9 cellular contexts compared by ENCODE assay signal in genomic region chr3:127728417-127728816, GRCh38.
"Had no signal": no experiment of that assay in that cellular context is flagged by ENCODE, and none has a peak within 500 bp of the region (broad histone marks: within the 10 kb centered on the region; RNA-seq: fewer than 3 reads in every experiment).

No MANE protein-coding gene starts in this region.

- H3K4me3 ChIP-seq: cardiac muscle cell, neural progenitor cell, thyroid gland had no signal

- H3K27me3 ChIP-seq: cardiac muscle cell, thyroid gland had no signal

- DNase-seq: activated naive CD4-positive, alpha-beta T cell treated with anti-CD3 and anti-CD28 coated beads, Interleukin-2, amount 10 ng/mL, durations not matched to agents 7 days and 5 days; foreskin melanocyte; stimulated activated CD4-positive, alpha-beta T cell treated with anti-CD3 and anti-CD28 coated beads, Interleukin-15, amount 100 ng/mL, for 24 hours; stimulated activated CD4-positive, alpha-beta T cell treated with anti-CD3 and anti-CD28 coated beads, Interleukin-4, amount 100 ng/mL, for 24 hours; thyroid gland had no signal

- ATAC-seq: activated CD4-positive, CD25-positive, alpha-beta regulatory T cell treated with anti-CD3 and anti-CD28 coated beads, Interleukin-2, amount 50 U/mL, for 24 hours had no signal

- H3K27ac ChIP-seq: cardiac muscle cell, neural progenitor cell, parathyroid adenoma, thyroid gland had no signal

- H3K4me1 ChIP-seq: parathyroid adenoma, thyroid gland had no signal

- H3K9me3 ChIP-seq: thyroid gland had no signal

- H3K36me3 ChIP-seq: cardiac muscle cell, neural progenitor cell, thyroid gland had no signal
